Comparison of ENCODE assay signal across 8 cellular contexts in genomic region chr15:65101418-65101890, GRCh38. TPM values are rescaled to one million over a fixed set of nuclear protein-coding genes. Genes with fewer than 3 reads are reported as not detected.
DNase-seq lines count a peak whose midpoint lies in the region; ATAC-seq, FAIRE-seq and TF ChIP-seq lines count a peak whose summit lies in the region.

No MANE protein-coding gene starts in this region.

- TF ChIP-seq POLR2A in GM12892 (IDR thresholded peaks at IDR 0.05; ENCODE audit: low read depth, low read length) (no peak), gastrocnemius medialis (IDR thresholded peaks at IDR 0.05) (no peak)

- DNase-seq in ACHN, result peak; percentile 42
- no peak for DNase-seq in GM12892 (ENCODE audit: insufficient read length)
- peak; percentile 20 for DNase-seq in RWPE1 (ENCODE audit: low spot score)
- DNase-seq in astrocyte of the spinal cord (ENCODE audit: low read depth, low spot score), result peak; percentile 45
- peak in 28 of 51 donors; percentile 14 to 71 (median 43) for DNase-seq in hypothalamus (lab: John Stamatoyannopoulos, UW)
- DNase-seq in gastrocnemius medialis, result peak in 1 of 2 donors; percentile 42
- no peak for DNase-seq in NCI-H1048 (lab: John Stamatoyannopoulos, UW)

- FAIRE-seq in GM12892 (lab: Jason Lieb, UNC), result peak; percentile 54

- no peaks in the 10 kb centered on the region for H3K9me3 ChIP-seq in gastrocnemius medialis

- peaks cover 0 to 3% of the 10 kb centered on the region in 2 donors for H3K4me1 ChIP-seq in gastrocnemius medialis

- CTCF ChIA-PET in RWPE1 (lab: Yijun Ruan, JAX), result interaction anchor here (0.5 to 2.5 kb wide), 8 partner anchors 9 to 1068 kb away, joined by 3 to 6 read pairs (median 4); no protein-coding TSS in a partner anchor

- in situ Hi-C loops in ACHN (cut with HindIII; ENCODE audit: low pct_ligation_motif_present, low pct_unique_long_range_greater_than_20kb, low sequenced_read_pairs) (no loop called here), astrocyte of the spinal cord (cut with HindIII; ENCODE audit: low sequenced_read_pairs) (no loop called here), gastrocnemius medialis (cut with MboI; ENCODE audit: low sequenced_read_pairs in 4 of 4) (no loop called here)

- ATAC-seq in gastrocnemius medialis (peak in 1 of 2 donors; percentile 69), HG03135 (IDR thresholded peaks at IDR 0.05; ENCODE audit: unreplicated experiment) (no peak)

- intact Hi-C loops in gastrocnemius medialis (cut with DNase I; ENCODE audit: low total_unique reads), result loop anchor here (1.0 kb wide), 1 partner anchor 47 kb away; no protein-coding TSS in a partner anchor

- H3K36me3 ChIP-seq in gastrocnemius medialis, result peaks cover 0 to 68% of the 10 kb centered on the region in 2 donors

- no peaks in the 10 kb centered on the region for H3K27me3 ChIP-seq in gastrocnemius medialis

- H3K4me3 ChIP-seq in astrocyte of the spinal cord (ENCODE audit: low read depth, low read length) (no peak overlapping the region), gastrocnemius medialis (no peak overlapping the region)

- no peak overlapping the region for H3K27ac ChIP-seq in RWPE1
- H3K27ac ChIP-seq in gastrocnemius medialis, result no peak overlapping the region

- POLR2A ChIA-PET in RWPE1 (lab: Yijun Ruan, JAX; ENCODE audit: low non-redundant PET), result no interaction called here

- peak; percentile 59 for TF ChIP-seq CTCF in RWPE1 (conservative IDR thresholded peaks at IDR 0.05; ENCODE audit: low read depth)
- TF ChIP-seq CTCF in astrocyte of the spinal cord (IDR thresholded peaks at IDR 0.05; ENCODE audit: low read depth, low read length), result peak; percentile 91
- TF ChIP-seq CTCF in gastrocnemius medialis (IDR thresholded peaks at IDR 0.05 in 4 of 5, conservative IDR thresholded peaks at IDR 0.05 in 1 of 5), result peak; percentile 50 to 76 (median 63)

RNA-seq across cellular contexts. Expression of gene UBAP1L, which starts 13.5 kb away (rescaled TPM):
- 2.2 TPM for polyA plus RNA-seq in GM12892 (2012; ENCODE audit: missing spikeins)
- 1 to 10 TPM in 2 of 4 donors, under 1 TPM in 2; 0.65 to 3.3 (median 1.4) TPM for total RNA-seq in gastrocnemius medialis

RNA-seq across cellular contexts. Expression of gene KBTBD13, which starts 24.9 kb away (rescaled TPM):
- not detected for polyA plus RNA-seq in GM12892 (2012; ENCODE audit: missing spikeins)
- 1 to 10 TPM in 2 of 4 donors, under 1 TPM in 2; 0.46 to 1.4 (median 1.1) TPM for total RNA-seq in gastrocnemius medialis

RNA-seq across cellular contexts. Expression of gene PDCD7, which starts 32.2 kb away (rescaled TPM):
- polyA plus RNA-seq in GM12892 (2012; ENCODE audit: missing spikeins), result 19.6 TPM
- total RNA-seq in gastrocnemius medialis, result 10 to 100 TPM; 10.4 to 15.7 (median 12.4) TPM

RNA-seq across cellular contexts. Expression of gene RASL12, which starts 33.7 kb away (rescaled TPM):
- polyA plus RNA-seq in GM12892 (2012; ENCODE audit: missing spikeins), result not detected
- total RNA-seq in gastrocnemius medialis, result 1 to 10 TPM; 2.8 to 8.2 (median 5.4) TPM

RNA-seq across cellular contexts. Expression of gene SLC51B, which starts 56.3 kb away (rescaled TPM):
- not detected for polyA plus RNA-seq in GM12892 (2012; ENCODE audit: missing spikeins)
- total RNA-seq in gastrocnemius medialis, result not detected

Comparison
In these comparisons a context has a peak if more than half of its experiments do, and no peak if none do; other contexts are left out.
1. DNase-seq: peak in ACHN (single experiment), RWPE1 (single experiment), astrocyte of the spinal cord (single experiment) and hypothalamus (28 of 51); none in GM12892 (single experiment) and NCI-H1048 (single experiment).
2. Peak in every context shown above with its lines, with median percentiles within 50 percentile points of each other: CTCF ChIP-seq.